12 cellular contexts compared by ENCODE assay signal in genomic region chr20:56626367-56627121, GRCh38.
DNase-seq lines count a peak whose midpoint lies in the region; ATAC-seq lines count a peak whose summit lies in the region.
"Had no signal": no experiment of that assay in that cellular context is flagged by ENCODE, and none has a peak within 500 bp of the region (broad histone marks: within the 10 kb centered on the region; RNA-seq: fewer than 3 reads in every experiment).

No MANE protein-coding gene starts in this region.

- H3K4me1 Mint-ChIP-seq in stimulated activated naive CD8-positive, alpha-beta T cell treated with anti-CD3 and anti-CD28 coated beads, Interleukin-15, amount 100 ng/mL, for 72 hours: peaks cover 32% of the 10 kb centered on the region

- H3K4me3 Mint-ChIP-seq in stimulated activated naive CD8-positive, alpha-beta T cell treated with anti-CD3 and anti-CD28 coated beads, Interleukin-15, amount 100 ng/mL, for 72 hours: peak overlapping the region in 1 of 2 donors; percentile 26

- peak overlapping the region; percentile 41 for H3K4me3 ChIP-seq in iPS-11a (ENCODE audit: low read depth, low read length)

- H3K9me3 Mint-ChIP-seq in stimulated activated naive CD8-positive, alpha-beta T cell treated with anti-CD3 and anti-CD28 coated beads, Interleukin-15, amount 100 ng/mL, for 72 hours: no peaks in the 10 kb centered on the region

- peaks cover 84% of the 10 kb centered on the region for H3K27me3 Mint-ChIP-seq in stimulated activated naive CD8-positive, alpha-beta T cell treated with anti-CD3 and anti-CD28 coated beads, Interleukin-15, amount 100 ng/mL, for 72 hours

- peak; percentile 12 for DNase-seq in stimulated activated naive CD8-positive, alpha-beta T cell treated with anti-CD3 and anti-CD28 coated beads, Interleukin-15, Interleukin-2, amounts not matched to agents 100 U/mL and 50 U/mL, for 24 hours
- DNase-seq in stimulated activated naive CD8-positive, alpha-beta T cell treated with anti-CD3 and anti-CD28 coated beads, Interleukin-15, amount 100 ng/mL, for 72 hours: no peak
- DNase-seq in SKM-1 (lab: John Stamatoyannopoulos, UW; ENCODE audit: unreplicated experiment) (peak; percentile 5), cerebellar nuclear complex (lab: John Stamatoyannopoulos, UW) (no peak)
- DNase-seq: DMS79; effector CD4-positive, alpha-beta T cell; naive thymus-derived CD8-positive, alpha-beta T cell; NCI-H1105 treated with DMSO at 0.1 percent for 48 hours had no signal

- ATAC-seq in stimulated activated naive CD8-positive, alpha-beta T cell treated with anti-CD3 and anti-CD28 coated beads, Interleukin-15, Interleukin-2, amounts not matched to agents 100 U/mL and 50 U/mL, for 24 hours: no peak
- ATAC-seq in stimulated activated naive CD8-positive, alpha-beta T cell treated with anti-CD3 and anti-CD28 coated beads, Interleukin-15, amount 100 ng/mL, for 72 hours: no peak
- no peak for ATAC-seq in GM21515 (IDR thresholded peaks at IDR 0.05; ENCODE audit: unreplicated experiment)
- no peak for ATAC-seq in GM21381 (IDR thresholded peaks at IDR 0.05; ENCODE audit: unreplicated experiment)
- no peak for ATAC-seq in GM21786 (IDR thresholded peaks at IDR 0.05; ENCODE audit: unreplicated experiment)
- ATAC-seq: naive thymus-derived CD8-positive, alpha-beta T cell had no signal

- peak overlapping the region in 1 of 2 donors; percentile 67 for H3K27ac Mint-ChIP-seq in stimulated activated naive CD8-positive, alpha-beta T cell treated with anti-CD3 and anti-CD28 coated beads, Interleukin-15, amount 100 ng/mL, for 72 hours
- H3K27ac Mint-ChIP-seq: naive thymus-derived CD8-positive, alpha-beta T cell had no signal

Comparison
In these comparisons a context has a peak if more than half of its experiments do, and no peak if none do; other contexts are left out.
1. DNase-seq: peak in stimulated activated naive CD8-positive, alpha-beta T cell treated with anti-CD3 and anti-CD28 coated beads, Interleukin-15, Interleukin-2, amounts not matched to agents 100 U/mL and 50 U/mL, for 24 hours (single experiment) and SKM-1 (single experiment); none in stimulated activated naive CD8-positive, alpha-beta T cell treated with anti-CD3 and anti-CD28 coated beads, Interleukin-15, amount 100 ng/mL, for 72 hours (0 of 2) and cerebellar nuclear complex (0 of 2).